Comparison of ENCODE assay signal across 1 cellular context in the genomic region with DNA sequence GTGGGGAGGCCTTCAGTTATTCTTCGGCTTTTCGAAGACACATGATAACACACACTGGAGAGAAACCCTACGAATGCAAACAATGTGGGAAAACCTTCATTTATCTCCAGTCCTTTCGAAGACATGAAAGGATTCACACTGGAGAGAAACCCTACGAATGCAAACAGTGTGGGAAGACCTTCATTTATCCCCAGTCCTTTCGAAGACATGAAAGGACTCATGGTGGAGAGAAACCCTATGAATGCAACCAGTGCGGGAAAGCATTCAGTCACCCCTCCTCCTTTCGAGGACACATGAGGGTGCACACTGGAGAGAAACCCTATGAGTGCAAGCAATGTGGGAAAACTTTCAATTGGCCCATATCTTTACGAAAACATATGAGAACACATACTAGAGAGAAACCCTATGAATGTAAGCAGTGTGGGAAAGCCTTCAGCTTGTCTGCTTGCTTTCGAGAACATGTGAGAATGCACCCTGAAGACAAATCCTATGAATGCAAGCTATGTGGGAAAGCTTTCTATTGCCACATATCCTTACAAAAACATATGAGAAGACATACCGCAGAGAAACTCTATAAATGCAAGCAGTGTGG.
TF ChIP-seq lines count a peak whose summit lies in the region.

No MANE protein-coding gene starts in this region.

TF ChIP-seq in K562, 482 proteins besides CTCF, POLR2A, EP300 and RAD21:
- TF ChIP-seq ZNF75A (CRISPR knock-in tag; IDR thresholded peaks at IDR 0.05): peak; percentile 93
- TF ChIP-seq, protein P1, sequence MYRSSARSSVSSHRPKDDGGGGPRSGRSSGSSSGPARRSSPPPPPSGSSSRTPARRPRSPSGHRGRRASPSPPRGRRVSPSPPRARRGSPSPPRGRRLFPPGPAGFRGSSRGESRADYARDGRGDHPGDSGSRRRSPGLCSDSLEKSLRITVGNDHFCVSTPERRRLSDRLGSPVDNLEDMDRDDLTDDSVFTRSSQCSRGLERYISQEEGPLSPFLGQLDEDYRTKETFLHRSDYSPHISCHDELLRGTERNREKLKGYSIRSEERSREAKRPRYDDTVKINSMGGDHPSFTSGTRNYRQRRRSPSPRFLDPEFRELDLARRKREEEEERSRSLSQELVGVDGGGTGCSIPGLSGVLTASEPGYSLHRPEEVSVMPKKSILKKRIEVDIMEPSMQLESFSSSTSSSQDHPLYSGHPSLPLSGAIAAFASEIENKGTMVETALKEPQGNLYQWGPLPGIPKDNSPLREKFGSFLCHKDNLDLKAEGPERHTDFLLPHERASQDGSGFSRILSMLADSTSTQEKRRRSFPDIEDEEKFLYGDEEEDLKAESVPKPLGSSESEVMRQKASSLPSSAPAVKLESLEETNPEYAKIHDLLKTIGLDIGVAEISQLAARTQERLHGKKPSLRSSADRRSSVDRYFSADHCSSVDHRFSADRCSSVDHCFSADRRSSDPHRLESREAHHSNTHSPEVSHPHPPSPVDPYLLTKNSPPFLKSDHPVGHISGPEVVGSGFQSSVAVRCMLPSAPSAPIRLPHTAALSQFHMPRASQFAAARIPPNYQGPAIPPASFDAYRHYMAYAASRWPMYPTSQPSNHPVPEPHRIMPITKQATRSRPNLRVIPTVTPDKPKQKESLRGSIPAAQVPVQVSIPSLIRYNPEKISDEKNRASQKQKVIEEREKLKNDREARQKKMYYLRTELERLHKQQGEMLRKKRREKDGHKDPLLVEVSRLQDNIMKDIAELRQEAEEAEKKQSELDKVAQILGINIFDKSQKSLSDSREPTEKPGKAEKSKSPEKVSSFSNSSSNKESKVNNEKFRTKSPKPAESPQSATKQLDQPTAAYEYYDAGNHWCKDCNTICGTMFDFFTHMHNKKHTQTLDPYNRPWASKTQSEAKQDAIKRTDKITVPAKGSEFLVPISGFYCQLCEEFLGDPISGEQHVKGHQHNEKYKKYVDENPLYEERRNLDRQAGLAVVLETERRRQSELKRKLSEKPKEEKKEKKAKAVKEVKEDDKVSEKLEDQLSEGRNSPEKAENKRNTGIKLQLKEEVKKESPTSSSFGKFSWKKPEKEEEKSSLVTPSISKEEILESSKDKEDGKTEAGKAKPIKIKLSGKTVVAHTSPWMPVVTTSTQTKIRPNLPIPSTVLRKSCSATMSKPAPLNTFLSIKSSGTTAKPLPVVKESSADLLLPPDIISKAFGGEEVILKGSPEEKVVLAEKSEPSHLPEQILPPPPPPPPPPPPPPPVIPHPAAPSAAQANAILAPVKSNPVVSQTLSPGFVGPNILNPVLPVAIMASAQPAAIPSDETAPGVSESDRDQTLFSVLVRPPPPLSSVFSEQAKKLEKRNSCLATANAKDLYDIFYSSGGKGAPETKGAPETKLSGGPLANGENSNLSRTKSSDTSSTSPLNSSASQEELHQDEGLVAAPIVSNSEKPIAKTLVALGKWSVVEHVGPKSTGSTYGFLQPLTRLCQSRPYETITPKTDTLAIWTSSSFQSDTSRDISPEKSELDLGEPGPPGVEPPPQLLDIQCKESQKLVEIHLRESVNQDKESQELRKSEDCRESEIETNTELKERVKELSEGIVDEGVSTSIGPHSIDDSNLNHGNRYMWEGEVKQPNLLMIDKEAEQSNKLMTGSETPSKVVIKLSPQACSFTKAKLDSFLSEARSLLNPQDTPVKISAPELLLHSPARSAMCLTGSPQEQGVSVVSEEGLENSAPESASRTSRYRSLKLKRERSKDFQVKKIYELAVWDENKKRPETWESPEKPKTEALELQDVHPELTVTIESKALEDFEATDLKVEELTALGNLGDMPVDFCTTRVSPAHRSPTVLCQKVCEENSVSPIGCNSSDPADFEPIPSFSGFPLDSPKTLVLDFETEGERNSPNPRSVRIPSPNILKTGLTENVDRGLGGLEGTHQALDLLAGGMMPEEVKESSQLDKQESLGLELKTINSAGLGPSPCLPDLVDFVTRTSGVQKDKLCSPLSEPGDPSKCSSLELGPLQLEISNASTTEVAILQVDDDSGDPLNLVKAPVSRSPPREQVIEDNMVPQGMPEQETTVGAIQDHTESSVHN (IDR thresholded peaks at IDR 0.05; ENCODE audit: borderline replicate concordance in 1 of 2, low read depth in 1 of 2): 0 out of 4 replicates have a peak, but pooled peaks of 1 of the 2 experiments have one; percentile 6
- peak; percentile 8 for TF ChIP-seq RBM25 (IDR thresholded peaks at IDR 0.05; ENCODE audit: low read depth, low read length, severe bottlenecking)
- TF ChIP-seq L3MBTL2 (IDR thresholded peaks at IDR 0.05): 0 out of 2 replicates have a peak, but pooled peaks have one; percentile 20
- no peak for TF ChIP-seq MAFG (tag; conservative IDR thresholded peaks at IDR 0.05)
- peak; percentile 43; the same call in 1 of the 2 replicates for TF ChIP-seq CBX1 (IDR thresholded peaks at IDR 0.05; ENCODE audit: low read depth)
- 0 out of 4 replicates have a peak, but pooled peaks of 1 of the 2 experiments have one; percentile 53 for TF ChIP-seq TRIM24 (IDR thresholded peaks at IDR 0.05)
- no peak for TF ChIP-seq NFXL1 (CRISPR knock-in tag; IDR thresholded peaks at IDR 0.05)
- 0 out of 2 replicates have a peak, but pooled peaks have one; percentile 51 for TF ChIP-seq ZNF445 (CRISPR knock-in tag; IDR thresholded peaks at IDR 0.05; ENCODE audit: low read depth)
- peak in 1 of 2 experiments; percentile 88; a peak in 2 of 3 replicates for TF ChIP-seq CBX3 (IDR thresholded peaks at IDR 0.05; ENCODE audit: borderline replicate concordance in 1 of 2, low read length in 2 of 2)
- TF ChIP-seq TRIM28 (IDR thresholded peaks at IDR 0.05): peak; percentile 90
- TF ChIP-seq RB1 (IDR thresholded peaks at IDR 0.05; ENCODE audit: low read depth): no peak
- no peak for TF ChIP-seq U2AF1 (optimal IDR thresholded peaks at IDR 0.05; ENCODE audit: low read depth, low read length)
- TF ChIP-seq ZNF274 (IDR thresholded peaks at IDR 0.05; ENCODE audit: borderline replicate concordance, low read depth, low read length): 0 out of 2 replicates have a peak, but pooled peaks have one; percentile 51
- TF ChIP-seq DDX20 (tag; IDR thresholded peaks at IDR 0.05; ENCODE audit: low read depth): no peak
- TF ChIP-seq COPS2 (conservative IDR thresholded peaks at IDR 0.05): no peak
- TF ChIP-seq C11orf30 (IDR thresholded peaks at IDR 0.05; ENCODE audit: low read depth): no peak
- TF ChIP-seq, protein P2, sequence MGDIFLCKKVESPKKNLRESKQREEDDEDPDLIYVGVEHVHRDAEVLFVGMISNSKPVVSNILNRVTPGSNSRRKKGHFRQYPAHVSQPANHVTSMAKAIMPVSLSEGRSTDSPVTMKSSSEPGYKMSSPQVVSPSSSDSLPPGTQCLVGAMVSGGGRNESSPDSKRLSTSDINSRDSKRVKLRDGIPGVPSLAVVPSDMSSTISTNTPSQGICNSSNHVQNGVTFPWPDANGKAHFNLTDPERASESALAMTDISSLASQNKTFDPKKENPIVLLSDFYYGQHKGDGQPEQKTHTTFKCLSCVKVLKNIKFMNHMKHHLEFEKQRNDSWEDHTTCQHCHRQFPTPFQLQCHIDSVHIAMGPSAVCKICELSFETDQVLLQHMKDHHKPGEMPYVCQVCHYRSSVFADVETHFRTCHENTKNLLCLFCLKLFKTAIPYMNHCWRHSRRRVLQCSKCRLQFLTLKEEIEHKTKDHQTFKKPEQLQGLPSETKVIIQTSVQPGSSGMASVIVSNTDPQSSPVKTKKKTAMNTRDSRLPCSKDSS (IDR thresholded peaks at IDR 0.05; ENCODE audit: low read depth, partially characterized antibody): peak; percentile 91
- no peak for TF ChIP-seq ZNF695 (CRISPR knock-in tag; IDR thresholded peaks at IDR 0.05)
